In genomic region chr7:135128931-135129330, GRCh38 we compare ENCODE assay signal across 19 cellular contexts. TPM values are rescaled to one million over a fixed set of nuclear protein-coding genes. Genes with fewer than 3 reads are reported as not detected.
A peak's percentile ranks its signal among the peaks of the same experiment; 100 is the strongest.
DNase-seq lines count a peak whose midpoint lies in the region; ATAC-seq, FAIRE-seq and TF ChIP-seq lines count a peak whose summit lies in the region.
"Had no signal": no experiment of that assay in that cellular context is flagged by ENCODE, and none has a peak within 500 bp of the region (broad histone marks: within the 10 kb centered on the region; RNA-seq: fewer than 3 reads in every experiment).

No MANE protein-coding gene starts in this region.

- no peaks in the 10 kb centered on the region for H3K9me1 ChIP-seq in K562 (ENCODE audit: control insufficient read depth, insufficient read depth, low read length)

- H4K20me1 ChIP-seq in HCT116 (ENCODE audit: insufficient read depth) (no peaks in the 10 kb centered on the region), K562 (replicated peaks; ENCODE audit: control insufficient read depth, insufficient read depth, low read length) (no peaks in the 10 kb centered on the region)
- H4K20me1 ChIP-seq: BLaER1 had no signal

- intact Hi-C loops in HCT116 (cut with micrococcal nuclease) (no loop called here), K562 (cut with micrococcal nuclease) (no loop called here)

- RAD21 ChIA-PET in HCT116 (lab: Charles Lee; ENCODE audit: low non-redundant PET in 1 of 2, low total read pairs in 2 of 2, uncharacterized antibody in 2 of 2, unreplicated experiment in 2 of 2), result no interaction called here

- CTCF ChIA-PET in A549 (lab: Yijun Ruan, JAX), result interaction anchor here (0.7 kb wide), 1 partner anchor 14 kb away, joined by 3 read pairs; no protein-coding TSS in a partner anchor
- CTCF ChIA-PET in HCT116 (lab: Charles Lee), result no interaction called here
- CTCF ChIA-PET in K562 (lab: Yijun Ruan, JAX; ENCODE audit: low intra/inter-chr PET ratio), result no interaction called here

- TF ChIP-seq RAD21 in A549 (conservative IDR thresholded peaks at IDR 0.05 in 1 of 2, IDR thresholded peaks at IDR 0.05 in 1 of 2) (no peak), HCT116 (IDR thresholded peaks at IDR 0.05; ENCODE audit: low read depth) (no peak), K562 (CRISPR knock-in tag; conservative IDR thresholded peaks at IDR 0.05 in 1 of 2, IDR thresholded peaks at IDR 0.05 in 1 of 2) (no peak)

- no peaks in the 10 kb centered on the region for H3K36me3 ChIP-seq in HCT116 (ENCODE audit: control insufficient read depth in 1 of 2, insufficient read depth in 2 of 2, low read length in 2 of 2)
- H3K36me3 ChIP-seq in K562 (ENCODE audit: control insufficient read depth, insufficient read depth, low read length), result no peaks in the 10 kb centered on the region
- H3K36me3 ChIP-seq: BLaER1 had no signal

- H3K9me2 ChIP-seq in HCT116 (ENCODE audit: insufficient read depth), result no peaks in the 10 kb centered on the region; the same call in 1 of the 2 replicates

- no peak for TF ChIP-seq CTCF in A549 (IDR thresholded peaks at IDR 0.05)
- TF ChIP-seq CTCF in HCT116 (IDR thresholded peaks at IDR 0.05 in 2 of 3, conservative IDR thresholded peaks at IDR 0.05 in 1 of 3; ENCODE audit: borderline replicate concordance in 1 of 3, insufficient read depth in 1 of 3, low read depth in 2 of 3, low read length in 2 of 3), result no peak
- no peak for TF ChIP-seq CTCF in K562 (IDR thresholded peaks at IDR 0.05 in 2 of 3, conservative IDR thresholded peaks at IDR 0.05 in 1 of 3; ENCODE audit: insufficient read depth in 2 of 3, low read depth in 1 of 3, low read length in 3 of 3)

- TF ChIP-seq POLR2A in A549 (IDR thresholded peaks at IDR 0.05; ENCODE audit: low read length) (no peak), HCT116 (IDR thresholded peaks at IDR 0.05; ENCODE audit: borderline replicate concordance, extremely low read depth, insufficient read depth, insufficient read length) (no peak), K562 (conservative IDR thresholded peaks at IDR 0.05) (no peak)

- no peak for TF ChIP-seq EP300 in A549 (IDR thresholded peaks at IDR 0.05)
- TF ChIP-seq EP300 in K562 (IDR thresholded peaks at IDR 0.05; ENCODE audit: low read length), result no peak

- POLR2A ChIA-PET in A549 (lab: Yijun Ruan, JAX) (no interaction called here), HCT116 (lab: Charles Lee) (no interaction called here), K562 (lab: Yijun Ruan, JAX) (interaction anchor here (0.6 to 0.9 kb wide), 4 partner anchors 14 to 45 kb away, joined by 3 read pairs; partner anchors contain the start of gene TMEM140)

- FAIRE-seq in A549 (lab: Jason Lieb, UNC) (no peak), K562 (lab: Jason Lieb, UNC) (no peak)
- FAIRE-seq: G401.6 had no signal

- H3K4me2 ChIP-seq in A549, result no peak overlapping the region
- no peak overlapping the region for H3K4me2 ChIP-seq in HCT116 (ENCODE audit: low read length)
- no peak overlapping the region for H3K4me2 ChIP-seq in K562 (ENCODE audit: insufficient read depth, low read length)
- H3K4me2 ChIP-seq: BLaER1, GM23338 had no signal

- WGBS in A549 (ENCODE audit: missing lambda C conversion rate), result 50% methylated on average over 1 of the region's 1 CpG
- 0% methylated on average over 1 of the region's 1 CpG for WGBS in K562 (ENCODE audit: insufficient coverage, low coverage, missing lambda C conversion rate)

- H3K4me3 ChIP-seq in A549 (no peak overlapping the region), HCT116 (replicated peaks in 1 of 2; ENCODE audit: low read depth in 1 of 2, low read length in 2 of 2) (no peak overlapping the region), K562 (no peak overlapping the region)
- H3K4me3 ChIP-seq: BLaER1, GM23338 had no signal

- in situ Hi-C loops in K562 (cut with MboI), result no loop called here

- H3K27ac ChIP-seq in A549, result no peak overlapping the region
- no peak overlapping the region for H3K27ac ChIP-seq in HCT116 (ENCODE audit: low read depth, low read length)
- no peak overlapping the region for H3K27ac ChIP-seq in K562 (ENCODE audit: extremely low read depth, low read depth, low read length)
- H3K27ac ChIP-seq: BLaER1, C4-2B had no signal

- H3K79me2 ChIP-seq in HCT116 (ENCODE audit: insufficient read depth, low read length) (no peaks in the 10 kb centered on the region), K562 (ENCODE audit: control insufficient read depth, insufficient read depth, low read length) (no peaks in the 10 kb centered on the region)

- ATAC-seq in A549, result peak; percentile 58 to 62; a peak in 3 of 6 replicates
- ATAC-seq in HCT116, result peak; percentile 49; the same call in 1 of the 2 replicates
- ATAC-seq in K562, result peak; percentile 59
- no peak for ATAC-seq in HG03432 (IDR thresholded peaks at IDR 0.05; ENCODE audit: unreplicated experiment)
- ATAC-seq in HG02840 (IDR thresholded peaks at IDR 0.05; ENCODE audit: low FRiP score, unreplicated experiment), result no peak
- ATAC-seq: CD8-positive, alpha-beta T cell; GM23338 had no signal

- no peak overlapping the region for H2AFZ ChIP-seq in HCT116 (ENCODE audit: low read depth, low read length, poor library complexity, severe bottlenecking)
- H2AFZ ChIP-seq in K562 (ENCODE audit: low read depth, low read length), result no peak overlapping the region
- H2AFZ ChIP-seq: GM23338 had no signal

- H3K4me1 ChIP-seq in A549 (no peaks in the 10 kb centered on the region), HCT116 (ENCODE audit: control insufficient read depth in 1 of 2, insufficient read depth in 2 of 2, low read length in 2 of 2) (no peaks in the 10 kb centered on the region), K562 (replicated peaks in 1 of 2; ENCODE audit: control insufficient read depth in 2 of 2, insufficient read depth in 2 of 2, low read length in 2 of 2) (no peaks in the 10 kb centered on the region)
- H3K4me1 ChIP-seq: Caco-2 had no signal

- H3K27me3 ChIP-seq in HCT116 (ENCODE audit: insufficient read depth, low read length) (no peaks in the 10 kb centered on the region), K562 (ENCODE audit: control insufficient read depth in 2 of 2, insufficient read depth in 2 of 2, low read length in 2 of 2) (no peaks in the 10 kb centered on the region)
- H3K27me3 ChIP-seq: BLaER1 had no signal

- DNase-seq in A549 (ENCODE audit: low read depth in 1 of 2, low spot score in 1 of 2) (no peak), HCT116 (ENCODE audit: low read depth, low spot score) (no peak), K562 (ENCODE audit: extremely low read depth in 1 of 4, low spot score in 3 of 4) (no peak), AML-193 (lab: John Stamatoyannopoulos, UW) (no peak)
- DNase-seq: 8988T; Caco-2; CD4-positive, CD25-positive, alpha-beta regulatory T cell; CD8-positive, alpha-beta T cell; DMS153; DND-41; H9; HFFc6 had no signal

- no TSS peak for BruUV-seq in HCT116 (replicated peaks; lab: Mats Ljungman, UMichigan)
- BruUV-seq in K562 (replicated peaks; lab: Mats Ljungman, UMichigan), result no TSS peak

- no peak overlapping the region for H3K9ac ChIP-seq in HCT116 (ENCODE audit: low read length)
- H3K9ac ChIP-seq in K562 (ENCODE audit: insufficient read depth in 1 of 2, low read depth in 2 of 2, low read length in 2 of 2), result no peak overlapping the region
- H3K9ac ChIP-seq: BLaER1 had no signal

- H3K9me3 ChIP-seq in A549 (peaks cover 10% of the 10 kb centered on the region; the same call in 1 of the 3 replicates), HCT116 (ENCODE audit: control insufficient read depth in 1 of 2, insufficient read depth in 1 of 2, low read depth in 1 of 2, low read length in 2 of 2) (no peaks in the 10 kb centered on the region), K562 (replicated peaks; ENCODE audit: control insufficient read depth, insufficient read depth, low read depth, low read length) (no peaks in the 10 kb centered on the region)
- H3K9me3 ChIP-seq: Caco-2 had no signal

RNA-seq across cellular contexts. Expression of gene TMEM140, which starts 18.9 kb away (rescaled TPM):
- 0.87 and 1.4 TPM in 2 replicates for polyA plus RNA-seq in A549 (2011; rRNA removed)
- 0.09 and 0.18 TPM in 2 replicates for polyA plus RNA-seq in A549 (2012; cell fraction: cytosol; rRNA removed)
- 0.11 and 0.31 TPM in 2 replicates for polyA plus RNA-seq in A549 (2012; cell fraction: nucleus; rRNA removed)
- polyA plus RNA-seq in A549 (2017; fragmentation: RNase III; extraction: RNeasy Plus Mini Kit Qiagen cat#74134 plus additional on column Dnase treatment), result 0.72 to 0.79 TPM (median 0.76 TPM) in 3 replicates
- 0.79 and 1.4 TPM in 2 replicates for polyA minus RNA-seq in A549 (2011; rRNA and poly(A)+ RNA removed)
- not detected for total RNA-seq in HCT116 (2021; ENCODE audit: unreplicated experiment)
- polyA plus RNA-seq in HCT116 (2012), result 7.9 and 9.1 TPM in 2 replicates
- total RNA-seq in K562 (2011; cell fraction: chromatin; rRNA removed; ENCODE audit: low replicate concordance), result 0.37 and 0.60 TPM in 2 replicates
- total RNA-seq in K562 (2011; cell fraction: nucleolus; rRNA removed), result 0.17 and 0.39 TPM in 2 replicates
- not detected in 2 replicates for total RNA-seq in K562 (2011; cell fraction: nucleoplasm; rRNA removed)
- total RNA-seq in K562 (2014; rRNA removed), result 0.23 and 0.24 TPM in 2 replicates
- total RNA-seq in K562 (2014; rRNA removed; fragmentation: Illumina TruSeq; extraction: Trizol), result 0.15 and 0.22 TPM in 2 replicates
- 0.19 and 0.36 TPM in 2 replicates for total RNA-seq in K562 (2015; rRNA removed; fragmentation: Illumina TruSeq; extraction: Trizol)
- total RNA-seq in K562 (2021), result 0.29 and 0.33 TPM in 2 replicates
- 0.03 TPM in 1 of 2 replicates, not detected in the other for polyA plus RNA-seq in K562 (2011; rRNA removed)
- 0.04 TPM in 1 of 2 replicates, not detected in the other for polyA plus RNA-seq in K562 (2011; cell fraction: cytosol; rRNA removed)
- not detected in 2 replicates for polyA plus RNA-seq in K562 (2011; cell fraction: nucleus; rRNA removed)
- polyA plus RNA-seq in K562 (2012), result 12.5 and 24.1 TPM in 2 replicates
- 0.15 and 0.19 TPM in 2 replicates for polyA plus RNA-seq in K562 (2014; fragmentation: Illumina TruSeq; extraction: Trizol)
- polyA plus RNA-seq in K562 (2014; fragmentation: Nextera tagmentation; extraction: Ambion mirVana), result under 1 TPM; 0.35 to 0.82 TPM
- 0.11 TPM in 1 of 2 replicates, not detected in the other for polyA plus RNA-seq in K562 (2014; rRNA removed)
- polyA minus RNA-seq in K562 (2011; rRNA and poly(A)+ RNA removed), result 0.35 TPM in 1 of 2 replicates, not detected in the other
- polyA minus RNA-seq in K562 (2011; cell fraction: cytosol; rRNA and poly(A)+ RNA removed), result not detected in 2 replicates
- polyA minus RNA-seq in K562 (2011; cell fraction: nucleus; rRNA and poly(A)+ RNA removed), result 0.40 TPM in 1 of 2 replicates, not detected in the other
- total RNA-seq: A673, GM23338, H9 had no signal

RNA-seq across cellular contexts. Expression of gene CYREN, which starts 41.6 kb away (rescaled TPM):
- polyA plus RNA-seq in A549 (2011; rRNA removed) (69.1 and 70.4 TPM in 2 replicates), A549 (2017; fragmentation: RNase III; extraction: RNeasy Plus Mini Kit Qiagen cat#74134 plus additional on column Dnase treatment) (59.3 to 61.1 TPM (median 59.5 TPM) in 3 replicates), K562 (2011; rRNA removed) (70.3 and 76.7 TPM in 2 replicates), K562 (2014; fragmentation: Illumina TruSeq; extraction: Trizol) (88.8 and 93.4 TPM in 2 replicates), K562 (2014; fragmentation: Nextera tagmentation; extraction: Ambion mirVana) (10 to 100 TPM; 13.9 to 25.5 TPM), K562 (2014; rRNA removed) (87.2 and 91.9 TPM in 2 replicates)
- polyA plus RNA-seq in A549 (2012; cell fraction: cytosol; rRNA removed), result 44.8 and 50.9 TPM in 2 replicates
- polyA plus RNA-seq in A549 (2012; cell fraction: nucleus; rRNA removed), result 29.7 and 31.2 TPM in 2 replicates
- 73.6 and 76.3 TPM in 2 replicates for polyA minus RNA-seq in A549 (2011; rRNA and poly(A)+ RNA removed)
- total RNA-seq in HCT116 (2021; ENCODE audit: unreplicated experiment) (54.5 TPM), K562 (2014; rRNA removed) (108 and 116 TPM in 2 replicates), K562 (2014; rRNA removed; fragmentation: Illumina TruSeq; extraction: Trizol) (73.8 and 79.8 TPM in 2 replicates), K562 (2015; rRNA removed; fragmentation: Illumina TruSeq; extraction: Trizol) (94.7 and 97.3 TPM in 2 replicates), K562 (2021) (93.9 and 102 TPM in 2 replicates)
- polyA plus RNA-seq in HCT116 (2012), result 24.6 and 32.8 TPM in 2 replicates
- 74.7 and 156 TPM in 2 replicates for total RNA-seq in K562 (2011; cell fraction: chromatin; rRNA removed; ENCODE audit: low replicate concordance)
- total RNA-seq in K562 (2011; cell fraction: nucleolus; rRNA removed), result 93.6 and 122 TPM in 2 replicates
- total RNA-seq in K562 (2011; cell fraction: nucleoplasm; rRNA removed), result 99.6 and 104 TPM in 2 replicates
- polyA plus RNA-seq in K562 (2011; cell fraction: cytosol; rRNA removed), result 64.8 and 71.7 TPM in 2 replicates
- polyA plus RNA-seq in K562 (2011; cell fraction: nucleus; rRNA removed), result 63.9 and 68.6 TPM in 2 replicates
- polyA plus RNA-seq in K562 (2012), result 76.0 and 88.6 TPM in 2 replicates
- polyA minus RNA-seq in K562 (2011; rRNA and poly(A)+ RNA removed), result 91.4 and 96.8 TPM in 2 replicates
- polyA minus RNA-seq in K562 (2011; cell fraction: cytosol; rRNA and poly(A)+ RNA removed), result 41.0 and 42.8 TPM in 2 replicates
- 68.5 and 107 TPM in 2 replicates for polyA minus RNA-seq in K562 (2011; cell fraction: nucleus; rRNA and poly(A)+ RNA removed)

Comparison
In these comparisons a context has a peak if more than half of its experiments do, and no peak if none do; other contexts are left out.
1. ATAC-seq: peak in A549 (2 of 2), HCT116 (single experiment) and K562 (single experiment); none in HG03432 (single experiment) and HG02840 (single experiment).